ENCODE assay signal across 13 cellular contexts in the genomic region with DNA sequence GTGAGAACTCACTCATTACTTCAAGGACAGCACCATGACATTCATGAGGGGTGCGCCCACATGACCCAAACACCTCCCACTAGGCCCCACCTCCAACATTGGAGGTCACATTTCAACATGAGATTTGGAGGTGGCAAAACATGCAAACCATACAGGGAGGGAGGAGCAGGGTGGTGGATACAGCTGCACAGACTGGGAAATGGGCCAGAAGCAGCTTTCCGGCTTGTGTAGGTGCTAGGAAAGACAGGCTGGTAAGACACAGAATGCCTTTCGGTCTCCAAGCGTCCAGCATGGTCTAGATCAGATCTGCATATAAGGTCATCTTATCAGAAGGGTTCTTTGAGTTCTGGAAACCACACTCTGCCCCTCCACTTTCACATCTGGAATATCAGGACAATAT.
"Had no signal": no experiment of that assay in that cellular context is flagged by ENCODE, and none has a peak within 500 bp of the region (broad histone marks: within the 10 kb centered on the region; RNA-seq: fewer than 3 reads in every experiment).

No MANE protein-coding gene starts in this region.

- DNase-seq: dermis blood vessel endothelial cell; effector CD4-positive, alpha-beta T cell; effector memory CD4-positive, alpha-beta T cell; foreskin keratinocyte; heart left ventricle; immature natural killer cell; left cardiac atrium; left lung; left ventricle myocardium superior; lower lobe of right lung; mesenchymal stem cell; mucosa of descending colon; naive B cell had no signal
